28 cellular contexts compared by ENCODE assay signal in genomic region chr12:40127408-40127807, GRCh38. TPM values are rescaled to one million over a fixed set of nuclear protein-coding genes. Genes with fewer than 3 reads are reported as not detected.
DNase-seq lines count a peak whose midpoint lies in the region; ATAC-seq, FAIRE-seq and TF ChIP-seq lines count a peak whose summit lies in the region.
"Had no signal": no experiment of that assay in that cellular context is flagged by ENCODE, and none has a peak within 500 bp of the region (broad histone marks: within the 10 kb centered on the region; RNA-seq: fewer than 3 reads in every experiment).

No MANE protein-coding gene starts in this region.

- H2AFZ ChIP-seq in HepG2 (ENCODE audit: low read length): no peak overlapping the region
- no peak overlapping the region for H2AFZ ChIP-seq in keratinocyte (ENCODE audit: control insufficient read depth, low read length)
- H2AFZ ChIP-seq: GM23248 had no signal

- H3K4me1 Mint-ChIP-seq in T-helper 2 cell treated with Interferon-gamma antibody and Interleukin-4, amounts not matched to agents 5 μg/mL and 100 μg/mL, for 36 hours (ENCODE audit: low read depth): no peaks in the 10 kb centered on the region
- H3K4me1 Mint-ChIP-seq in stimulated activated effector memory CD8-positive, alpha-beta T cell treated with anti-CD3 and anti-CD28 coated beads, Interleukin-12 subunit alpha, Interleukin-12 subunit beta, amount 100 ng/mL, for 72 hours: no peaks in the 10 kb centered on the region
- H3K4me1 Mint-ChIP-seq: CD8-positive, alpha-beta memory T cell; H9 had no signal

- TF ChIP-seq RAD21 in HepG2 (CRISPR knock-in tag; IDR thresholded peaks at IDR 0.05): no peak

- no peaks in the 10 kb centered on the region for H3K9me3 Mint-ChIP-seq in T-helper 2 cell treated with Interferon-gamma antibody and Interleukin-4, amounts not matched to agents 5 μg/mL and 100 μg/mL, for 36 hours
- no peaks in the 10 kb centered on the region for H3K9me3 Mint-ChIP-seq in stimulated activated effector memory CD8-positive, alpha-beta T cell treated with anti-CD3 and anti-CD28 coated beads, Interleukin-12 subunit alpha, Interleukin-12 subunit beta, amount 100 ng/mL, for 72 hours
- H3K9me3 Mint-ChIP-seq: CD4-positive, alpha-beta T cell; CD8-positive, alpha-beta memory T cell had no signal

- no peak for ATAC-seq in HepG2
- ATAC-seq in right lobe of liver: no peak
- ATAC-seq in stimulated activated effector memory CD8-positive, alpha-beta T cell treated with anti-CD3 and anti-CD28 coated beads, Interleukin-12 subunit alpha, Interleukin-12 subunit beta, amount 100 ng/mL, for 72 hours: no peak
- ATAC-seq: GM12878, HCT116 had no signal

- H3K27ac Mint-ChIP-seq in T-helper 2 cell treated with Interferon-gamma antibody and Interleukin-4, amounts not matched to agents 5 μg/mL and 100 μg/mL, for 36 hours: no peak overlapping the region
- H3K27ac Mint-ChIP-seq in stimulated activated effector memory CD8-positive, alpha-beta T cell treated with anti-CD3 and anti-CD28 coated beads, Interleukin-12 subunit alpha, Interleukin-12 subunit beta, amount 100 ng/mL, for 72 hours: no peak overlapping the region
- H3K27ac Mint-ChIP-seq: CD14-positive monocyte; CD4-positive, alpha-beta T cell; CD8-positive, alpha-beta memory T cell; H9 had no signal

- dilution Hi-C loops in keratinocyte (cut with MboI; ENCODE audit: extremely low pct_ligation_motif_present, low sequenced_read_pairs): no loop called here

- CTCF ChIA-PET in HepG2 (lab: Yijun Ruan, JAX; ENCODE audit: low intra/inter-chr PET ratio, low total read pairs): no interaction called here

- H3K9me3 ChIP-seq in HepG2 (ENCODE audit: low read length) (no peaks in the 10 kb centered on the region), right lobe of liver (no peaks in the 10 kb centered on the region), keratinocyte (ENCODE audit: control insufficient read depth, low read depth, low read length) (no peaks in the 10 kb centered on the region)
- H3K9me3 ChIP-seq: BE2C; BLaER1 treated with 17β-estradiol and CSF1 and Interleukin-3, amounts not matched to agents 10 nM and 100 nM had no signal

- no peak overlapping the region for H3K9ac ChIP-seq in HepG2 (ENCODE audit: insufficient read depth, low read depth, low read length)
- no peak overlapping the region for H3K9ac ChIP-seq in keratinocyte (ENCODE audit: control insufficient read depth, extremely low read depth, insufficient read depth, low read length)
- H3K9ac ChIP-seq: BLaER1 treated with 17β-estradiol and CSF1 and Interleukin-3, amounts not matched to agents 10 nM and 100 nM; GM23248 had no signal

- no peaks in the 10 kb centered on the region for H3K36me3 Mint-ChIP-seq in T-helper 2 cell treated with Interferon-gamma antibody and Interleukin-4, amounts not matched to agents 5 μg/mL and 100 μg/mL, for 36 hours (ENCODE audit: low read depth)
- no peaks in the 10 kb centered on the region for H3K36me3 Mint-ChIP-seq in stimulated activated effector memory CD8-positive, alpha-beta T cell treated with anti-CD3 and anti-CD28 coated beads, Interleukin-12 subunit alpha, Interleukin-12 subunit beta, amount 100 ng/mL, for 72 hours
- H3K36me3 Mint-ChIP-seq: CD14-positive monocyte; CD8-positive, alpha-beta memory T cell had no signal

- H3K27ac ChIP-seq in HepG2 (ENCODE audit: extremely low read length, insufficient read depth, low read length) (no peak overlapping the region), right lobe of liver (no peak overlapping the region), keratinocyte (ENCODE audit: control insufficient read depth, insufficient read depth, low read length) (no peak overlapping the region), dorsolateral prefrontal cortex (no peak overlapping the region)
- H3K27ac ChIP-seq: 22Rv1; BLaER1 treated with 17β-estradiol and CSF1 and Interleukin-3, amounts not matched to agents 10 nM and 100 nM; GM23248 had no signal

- intact Hi-C loops in HepG2 (cut with micrococcal nuclease; ENCODE audit: unreplicated experiment) (no loop called here), right lobe of liver (cut with DNase I) (no loop called here), dorsolateral prefrontal cortex (cut with DNase I) (no loop called here)

- H3K9me1 ChIP-seq in keratinocyte (ENCODE audit: control insufficient read depth, extremely low read depth, insufficient read depth, low read length): no peaks in the 10 kb centered on the region

- TF ChIP-seq EP300 in HepG2 (IDR thresholded peaks at IDR 0.05; ENCODE audit: low read depth in 2 of 2, low read length in 2 of 2): no peak
- no peak for TF ChIP-seq EP300 in HepG2 (CRISPR knock-in tag; IDR thresholded peaks at IDR 0.05; ENCODE audit: borderline replicate concordance)

- H3K4me3 Mint-ChIP-seq in T-helper 2 cell treated with Interferon-gamma antibody and Interleukin-4, amounts not matched to agents 5 μg/mL and 100 μg/mL, for 36 hours: no peak overlapping the region
- no peak overlapping the region for H3K4me3 Mint-ChIP-seq in stimulated activated effector memory CD8-positive, alpha-beta T cell treated with anti-CD3 and anti-CD28 coated beads, Interleukin-12 subunit alpha, Interleukin-12 subunit beta, amount 100 ng/mL, for 72 hours
- H3K4me3 Mint-ChIP-seq: CD14-positive monocyte; CD4-positive, alpha-beta T cell; CD8-positive, alpha-beta memory T cell; H9 had no signal

- no TSS peak for BruUV-seq in HepG2 (replicated peaks; lab: Mats Ljungman, UMichigan)

- H3K27me3 ChIP-seq in HepG2 (ENCODE audit: control insufficient read depth in 1 of 2, insufficient read depth in 2 of 2, low read length in 2 of 2) (no peaks in the 10 kb centered on the region), right lobe of liver (no peaks in the 10 kb centered on the region), keratinocyte (ENCODE audit: control insufficient read depth, extremely low read depth, insufficient read depth, low read length) (no peaks in the 10 kb centered on the region), dorsolateral prefrontal cortex (no peaks in the 10 kb centered on the region)
- H3K27me3 ChIP-seq: BLaER1 treated with 17β-estradiol and CSF1 and Interleukin-3, amounts not matched to agents 10 nM and 100 nM had no signal

- no peak overlapping the region for H3K4me3 ChIP-seq in HepG2 (replicated peaks in 1 of 3; ENCODE audit: insufficient read depth in 1 of 3, low read depth in 2 of 3, low read length in 3 of 3)
- H3K4me3 ChIP-seq in right lobe of liver: no peak overlapping the region
- H3K4me3 ChIP-seq in epithelial cell of esophagus (ENCODE audit: low read length): no peak overlapping the region
- no peak overlapping the region for H3K4me3 ChIP-seq in keratinocyte (ENCODE audit: control insufficient read depth in 2 of 3, extremely low read depth in 1 of 3, insufficient read depth in 2 of 3, low read depth in 1 of 3, low read length in 3 of 3)
- H3K4me3 ChIP-seq in dorsolateral prefrontal cortex: no peak overlapping the region
- H3K4me3 ChIP-seq: BLaER1 treated with 17β-estradiol and CSF1 and Interleukin-3, amounts not matched to agents 10 nM and 100 nM; GM12878; GM23248 had no signal

- POLR2A ChIA-PET in HepG2 (lab: Yijun Ruan, JAX): no interaction called here

- peaks cover 26% of the 10 kb centered on the region for H3K27me3 Mint-ChIP-seq in T-helper 2 cell treated with Interferon-gamma antibody and Interleukin-4, amounts not matched to agents 5 μg/mL and 100 μg/mL, for 36 hours (ENCODE audit: low read depth)
- H3K27me3 Mint-ChIP-seq: CD8-positive, alpha-beta memory T cell had no signal

- TF ChIP-seq POLR2A in HepG2 (IDR thresholded peaks at IDR 0.05; ENCODE audit: insufficient read depth in 1 of 2, low read depth in 2 of 2, low read length in 2 of 2) (no peak), right lobe of liver (IDR thresholded peaks at IDR 0.05) (no peak)

- H3K4me1 ChIP-seq in HepG2 (ENCODE audit: insufficient read depth, low read length) (no peaks in the 10 kb centered on the region), right lobe of liver (no peaks in the 10 kb centered on the region), keratinocyte (ENCODE audit: control insufficient read depth, extremely low read depth, insufficient read depth, low read length) (no peaks in the 10 kb centered on the region)
- H3K4me1 ChIP-seq: BE2C; BLaER1 treated with 17β-estradiol and CSF1 and Interleukin-3, amounts not matched to agents 10 nM and 100 nM had no signal

- in situ Hi-C loops in HepG2 (cut with HindIII; ENCODE audit: extremely low pct_ligation_motif_present, low pct_unique_long_range_greater_than_20kb): no loop called here

- H3K79me2 ChIP-seq in HepG2 (ENCODE audit: insufficient read depth, low read length) (no peaks in the 10 kb centered on the region), keratinocyte (ENCODE audit: control insufficient read depth, insufficient read depth, low read length) (no peaks in the 10 kb centered on the region)

- DNase-seq in HepG2 (ENCODE audit: low spot score): no peak
- DNase-seq in right lobe of liver: no peak
- DNase-seq in epithelial cell of esophagus (ENCODE audit: low read depth): peak; percentile 23
- no peak for DNase-seq in keratinocyte (ENCODE audit: low read depth, low spot score)
- no peak for DNase-seq in dorsolateral prefrontal cortex
- no peak for DNase-seq in T-helper 2 cell treated with Interferon-gamma antibody and Interleukin-4, amounts not matched to agents 5 μg/mL and 100 μg/mL, for 36 hours (ENCODE audit: low spot score)
- no peak for DNase-seq in putamen (ENCODE audit: low spot score)
- DNase-seq in stimulated activated effector memory CD8-positive, alpha-beta T cell treated with anti-CD3 and anti-CD28 coated beads, Interleukin-12 subunit alpha, Interleukin-12 subunit beta, amount 100 ng/mL, for 72 hours (ENCODE audit: low spot score in 2 of 2): no peak
- DNase-seq: ACHN; AML-193; BE2C; CD4-positive, alpha-beta T cell; CD8-positive, alpha-beta memory T cell; DMS 273 treated with DMSO at 0.1 percent for 48 hours; DMS79; EL; GDM1; GM23248; H9 had no signal

- H3K36me3 ChIP-seq in HepG2 (replicated peaks in 1 of 2; ENCODE audit: control insufficient read depth in 1 of 2, insufficient read depth in 2 of 2, low read length in 2 of 2) (no peaks in the 10 kb centered on the region), right lobe of liver (no peaks in the 10 kb centered on the region), keratinocyte (ENCODE audit: control insufficient read depth in 2 of 2, extremely low read depth in 1 of 2, insufficient read depth in 2 of 2, low read length in 2 of 2) (no peaks in the 10 kb centered on the region)
- H3K36me3 ChIP-seq: BE2C; BLaER1 treated with 17β-estradiol and CSF1 and Interleukin-3, amounts not matched to agents 10 nM and 100 nM had no signal

- no peak for TF ChIP-seq CTCF in HepG2 (CRISPR knock-in tag; IDR thresholded peaks at IDR 0.05)
- TF ChIP-seq CTCF in right lobe of liver (IDR thresholded peaks at IDR 0.05): no peak
- TF ChIP-seq CTCF in epithelial cell of esophagus (IDR thresholded peaks at IDR 0.05; ENCODE audit: insufficient read depth, low read depth, low read length, missing control alignments): no peak
- no peak for TF ChIP-seq CTCF in keratinocyte (optimal IDR thresholded peaks at IDR 0.05 in 1 of 3, IDR thresholded peaks at IDR 0.05 in 1 of 3, conservative IDR thresholded peaks at IDR 0.05 in 1 of 3; ENCODE audit: extremely low read depth in 1 of 3, insufficient read depth in 2 of 3, low read length in 3 of 3)
- no peak for TF ChIP-seq CTCF in dorsolateral prefrontal cortex (IDR thresholded peaks at IDR 0.05 in 54 of 56, conservative IDR thresholded peaks at IDR 0.05 in 2 of 56; ENCODE audit: low read depth in 1 of 56, partially characterized antibody in 56 of 56)

- H4K20me1 ChIP-seq in HepG2 (ENCODE audit: insufficient read depth, low read length) (no peaks in the 10 kb centered on the region), keratinocyte (ENCODE audit: control insufficient read depth, extremely low read depth, insufficient read depth, low read length) (no peaks in the 10 kb centered on the region)
- H4K20me1 ChIP-seq: BLaER1 treated with 17β-estradiol and CSF1 and Interleukin-3, amounts not matched to agents 10 nM and 100 nM had no signal

- H3K4me2 ChIP-seq in HepG2 (ENCODE audit: low read depth, low read length) (no peak overlapping the region), keratinocyte (ENCODE audit: control insufficient read depth, extremely low read depth, insufficient read depth, low read depth, low read length) (no peak overlapping the region)
- H3K4me2 ChIP-seq: BLaER1 treated with 17β-estradiol and CSF1 and Interleukin-3, amounts not matched to agents 10 nM and 100 nM had no signal

- FAIRE-seq in HepG2 (lab: Jason Lieb, UNC) (no peak), keratinocyte (lab: Jason Lieb, UNC) (peak; percentile 44)
- FAIRE-seq: A204.1, D721Med, GM12878, GM19239, H1 had no signal

RNA-seq across cellular contexts. Expression of gene SLC2A13, which starts 21.5 kb away (rescaled TPM):
- total RNA-seq in HepG2 (2016; rRNA removed; fragmentation: Illumina TruSeq; extraction: Trizol) (3.2 and 6.0 TPM in 2 replicates), right lobe of liver (10 to 100 TPM in 1 of 6 experiments, 1 to 10 TPM in 5; 5.2 to 11.7 (median 8.7) TPM), dorsolateral prefrontal cortex (100 to 1,000 TPM in 1 of 120 experiments, 10 to 100 TPM in 119; 18.4 to 103 (median 59.5) TPM)
- total RNA-seq in HepG2 (2016; cell fraction: cytosol; rRNA removed; fragmentation: Illumina TruSeq; extraction: Trizol; ENCODE audit: low read depth): 1.1 and 1.6 TPM in 2 replicates
- 2.6 and 4.9 TPM in 2 replicates for total RNA-seq in HepG2 (2016; cell fraction: insoluble cytoplasmic fraction; rRNA removed; fragmentation: Illumina TruSeq; extraction: Trizol)
- total RNA-seq in HepG2 (2016; cell fraction: membrane; rRNA removed; fragmentation: Illumina TruSeq; extraction: Trizol): 1.3 and 1.8 TPM in 2 replicates
- total RNA-seq in HepG2 (2016; cell fraction: nucleus; rRNA removed; fragmentation: Illumina TruSeq; extraction: Trizol): 17.4 and 20.6 TPM in 2 replicates
- polyA plus RNA-seq in HepG2 (2011; rRNA removed) (4.7 and 5.5 TPM in 2 replicates), keratinocyte (0.70 to 1.1 TPM (median 0.93 TPM) in 3 replicates)
- polyA plus RNA-seq in HepG2 (2011; cell fraction: cytosol; rRNA removed): 1.2 and 1.7 TPM in 2 replicates
- polyA plus RNA-seq in HepG2 (2011; cell fraction: nucleus; rRNA removed): 11.3 and 13.6 TPM in 2 replicates
- polyA plus RNA-seq in HepG2 (2012): 2.6 and 3.8 TPM in 2 replicates
- 0.16 and 0.17 TPM in 2 replicates for polyA plus RNA-seq in HepG2 (2016; cell fraction: cytosol; fragmentation: Illumina TruSeq; extraction: Trizol; ENCODE audit: low read depth)
- 2.0 and 2.2 TPM in 2 replicates for polyA plus RNA-seq in HepG2 (2016; cell fraction: insoluble cytoplasmic fraction; fragmentation: Illumina TruSeq; extraction: Trizol; ENCODE audit: low read depth)
- polyA plus RNA-seq in HepG2 (2016; cell fraction: membrane; fragmentation: Illumina TruSeq; extraction: Trizol; ENCODE audit: low read depth): 0.46 and 0.58 TPM in 2 replicates
- 10.4 and 10.7 TPM in 2 replicates for polyA plus RNA-seq in HepG2 (2016; cell fraction: nucleus; fragmentation: Illumina TruSeq; extraction: Trizol; ENCODE audit: insufficient read depth, low read depth)
- polyA minus RNA-seq in HepG2 (2011; rRNA and poly(A)+ RNA removed; ENCODE audit: low replicate concordance): 8.5 and 31.5 TPM in 2 replicates
- 5.6 and 6.1 TPM in 2 replicates for polyA minus RNA-seq in HepG2 (2011; cell fraction: cytosol; rRNA and poly(A)+ RNA removed)
- polyA minus RNA-seq in HepG2 (2011; cell fraction: nucleus; rRNA and poly(A)+ RNA removed): 31.5 and 36.4 TPM in 2 replicates
- polyA plus RNA-seq in keratinocyte (2011; ENCODE audit: low read depth): 0.80 TPM
- 0.21 and 0.52 TPM in 2 replicates for polyA plus RNA-seq in keratinocyte (2011; cell fraction: cytosol; rRNA removed)
- 0.95 and 1.4 TPM in 2 replicates for polyA plus RNA-seq in keratinocyte (2011; cell fraction: nucleus; rRNA removed)
- 0.66 and 1.2 TPM in 2 replicates for polyA plus RNA-seq in keratinocyte (2012; ENCODE audit: low replicate concordance)
- 0.59 to 2.4 TPM (median 1.5 TPM) in 3 replicates for polyA minus RNA-seq in keratinocyte
- polyA minus RNA-seq in keratinocyte (2011; cell fraction: cytosol; rRNA and poly(A)+ RNA removed): 1.3 TPM
- polyA minus RNA-seq in keratinocyte (2011; cell fraction: nucleus; rRNA and poly(A)+ RNA removed): 3.0 and 6.7 TPM in 2 replicates
